13 cellular contexts compared by ENCODE assay signal in the genomic region with DNA sequence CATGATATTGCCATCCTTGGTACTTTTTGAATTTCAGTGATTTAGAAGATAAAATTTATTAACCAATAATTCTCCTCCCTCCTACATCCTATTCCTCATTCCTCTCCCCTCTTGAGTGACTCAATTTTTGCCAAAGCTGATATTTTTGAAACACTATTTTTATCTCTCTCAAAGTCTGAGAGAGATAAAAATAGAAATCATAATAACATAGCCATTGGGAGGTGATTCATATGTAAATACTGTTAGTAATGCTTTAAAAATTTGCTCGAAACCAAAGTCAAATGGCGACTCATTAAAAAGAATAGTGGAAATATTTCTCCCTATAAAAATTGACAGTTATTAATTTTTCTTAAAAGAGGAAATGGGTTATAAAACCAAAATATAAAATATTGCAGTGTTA.
DNase-seq lines count a peak whose midpoint lies in the region; ATAC-seq and TF ChIP-seq lines count a peak whose summit lies in the region.
"Had no signal": no experiment of that assay in that cellular context is flagged by ENCODE, and none has a peak within 500 bp of the region (broad histone marks: within the 10 kb centered on the region; RNA-seq: fewer than 3 reads in every experiment).

No MANE protein-coding gene starts in this region.

- no peak overlapping the region for H3K27ac Mint-ChIP-seq in activated CD4-positive, alpha-beta T cell treated with anti-CD3 and anti-CD28 coated beads for 36 hours
- H3K27ac Mint-ChIP-seq: T-helper 2 cell treated with Interferon-gamma antibody and Interleukin-4, amounts not matched to agents 5 μg/mL and 100 μg/mL, for 36 hours had no signal

- H3K4me2 ChIP-seq in HCT116 (ENCODE audit: low read length) = peak overlapping the region; percentile 63

- H3K9me3 Mint-ChIP-seq in activated CD4-positive, alpha-beta T cell treated with anti-CD3 and anti-CD28 coated beads for 36 hours (ENCODE audit: low read depth) = no peaks in the 10 kb centered on the region
- H3K9me3 Mint-ChIP-seq: T-helper 2 cell treated with Interferon-gamma antibody and Interleukin-4, amounts not matched to agents 5 μg/mL and 100 μg/mL, for 36 hours had no signal

- H3K9me2 ChIP-seq in HCT116 (ENCODE audit: insufficient read depth) = no peaks in the 10 kb centered on the region

- POLR2A ChIA-PET in HCT116 (lab: Charles Lee) = no interaction called here
- POLR2A ChIA-PET in activated CD4-positive, alpha-beta T cell treated with anti-CD3 and anti-CD28 coated beads for 36 hours (lab: Charles Lee) = no interaction called here

- DNase-seq in HCT116 (ENCODE audit: low read depth, low spot score) (no peak), astrocyte of the cerebellum (ENCODE audit: low read depth) (peak; percentile 29), foreskin melanocyte (peak; percentile 57), tibial artery (no peak), hypothalamus (lab: John Stamatoyannopoulos, UW) (no peak), D341Med (ENCODE audit: low spot score) (no peak), islet precursor cell (no peak)
- no peak for DNase-seq in activated CD4-positive, alpha-beta T cell treated with anti-CD3 and anti-CD28 coated beads for 36 hours
- DNase-seq: activated CD4-positive, alpha-beta T cell treated with anti-CD3 and anti-CD28 coated beads, Interleukin-2, amount 50 U/mL, for 4 hours; DND-41; right cardiac atrium had no signal

- intact Hi-C loops in HCT116 (cut with micrococcal nuclease) = loop anchor here (10.0 kb wide), 2 partner anchors 145 to 1685 kb away; no protein-coding TSS in a partner anchor
- intact Hi-C loops in tibial artery (cut with DNase I; ENCODE audit: low total_unique reads) = no loop called here
- intact Hi-C loops in activated CD4-positive, alpha-beta T cell treated with anti-CD3 and anti-CD28 coated beads for 36 hours (cut with DNase I, micrococcal nuclease) = no loop called here

- H3K79me2 ChIP-seq in HCT116 (ENCODE audit: insufficient read depth, low read length) = no peaks in the 10 kb centered on the region

- BruUV-seq in HCT116 (replicated peaks; lab: Mats Ljungman, UMichigan) = no TSS peak

- H4K20me1 ChIP-seq in HCT116 (ENCODE audit: insufficient read depth) = no peaks in the 10 kb centered on the region

- no peak for TF ChIP-seq POLR2A in HCT116 (IDR thresholded peaks at IDR 0.05; ENCODE audit: borderline replicate concordance, extremely low read depth, insufficient read depth, insufficient read length)

- H3K27me3 ChIP-seq in HCT116 (ENCODE audit: insufficient read depth, low read length) (no peaks in the 10 kb centered on the region), tibial artery (no peaks in the 10 kb centered on the region)
- H3K27me3 ChIP-seq: suprapubic skin had no signal

- no peaks in the 10 kb centered on the region for H3K9me3 ChIP-seq in HCT116 (ENCODE audit: control insufficient read depth in 1 of 2, insufficient read depth in 1 of 2, low read depth in 1 of 2, low read length in 2 of 2)
- H3K9me3 ChIP-seq in tibial artery = no peaks in the 10 kb centered on the region
- H3K9me3 ChIP-seq: suprapubic skin had no signal

- H3K27ac ChIP-seq in HCT116 (ENCODE audit: low read depth, low read length) (peak overlapping the region; percentile 55; the same call in 1 of the 2 replicates), tibial artery (peak overlapping the region; percentile 30 to 83)
- H3K27ac ChIP-seq: suprapubic skin had no signal

- no peaks in the 10 kb centered on the region for H3K4me1 Mint-ChIP-seq in activated CD4-positive, alpha-beta T cell treated with anti-CD3 and anti-CD28 coated beads for 36 hours

- CTCF ChIA-PET in HCT116 (lab: Charles Lee) = no interaction called here
- CTCF ChIA-PET in activated CD4-positive, alpha-beta T cell treated with anti-CD3 and anti-CD28 coated beads for 36 hours (lab: Charles Lee) = no interaction called here

- in situ Hi-C loops in astrocyte of the cerebellum (cut with HindIII; ENCODE audit: low sequenced_read_pairs) = no loop called here

- no peaks in the 10 kb centered on the region for H3K36me3 Mint-ChIP-seq in activated CD4-positive, alpha-beta T cell treated with anti-CD3 and anti-CD28 coated beads for 36 hours (ENCODE audit: low read depth)

- H3K4me1 ChIP-seq in HCT116 (ENCODE audit: control insufficient read depth in 1 of 2, insufficient read depth in 2 of 2, low read length in 2 of 2) (peaks cover 20 to 42% of the 10 kb centered on the region in 2 experiments), tibial artery (peaks cover 0 to 99% (median 46%) of the 10 kb centered on the region in 4 donors)
- H3K4me1 ChIP-seq: suprapubic skin had no signal

- ATAC-seq in HCT116 = no peak
- ATAC-seq in activated CD4-positive, alpha-beta T cell treated with anti-CD3 and anti-CD28 coated beads for 36 hours = no peak
- ATAC-seq: right cardiac atrium had no signal

- H3K36me3 ChIP-seq in HCT116 (ENCODE audit: control insufficient read depth in 1 of 2, insufficient read depth in 2 of 2, low read length in 2 of 2) = no peaks in the 10 kb centered on the region
- H3K36me3 ChIP-seq in tibial artery = no peaks in the 10 kb centered on the region
- H3K36me3 ChIP-seq: suprapubic skin had no signal

- peak overlapping the region in 1 of 2 experiments; percentile 8; a peak in 1 of 4 replicates for H3K4me3 ChIP-seq in HCT116 (replicated peaks in 1 of 2; ENCODE audit: low read depth in 1 of 2, low read length in 2 of 2)
- no peak overlapping the region for H3K4me3 ChIP-seq in astrocyte of the cerebellum (ENCODE audit: low read depth, low read length)
- no peak overlapping the region for H3K4me3 ChIP-seq in tibial artery
- H3K4me3 ChIP-seq: suprapubic skin had no signal

- H3K4me3 Mint-ChIP-seq in activated CD4-positive, alpha-beta T cell treated with anti-CD3 and anti-CD28 coated beads for 36 hours = no peak overlapping the region
- H3K4me3 Mint-ChIP-seq: T-helper 2 cell treated with Interferon-gamma antibody and Interleukin-4, amounts not matched to agents 5 μg/mL and 100 μg/mL, for 36 hours had no signal

- no peak overlapping the region for H2AFZ ChIP-seq in HCT116 (ENCODE audit: low read depth, low read length, poor library complexity, severe bottlenecking)

- TF ChIP-seq RAD21 in HCT116 (IDR thresholded peaks at IDR 0.05; ENCODE audit: low read depth) = no peak

- RAD21 ChIA-PET in HCT116 (lab: Charles Lee; ENCODE audit: low non-redundant PET in 1 of 2, low total read pairs in 2 of 2, uncharacterized antibody in 2 of 2, unreplicated experiment in 2 of 2) = no interaction called here

- H3K9ac ChIP-seq in HCT116 (ENCODE audit: low read length) = no peak overlapping the region; the same call in 1 of the 2 replicates

- TF ChIP-seq CTCF in HCT116 (IDR thresholded peaks at IDR 0.05 in 2 of 3, conservative IDR thresholded peaks at IDR 0.05 in 1 of 3; ENCODE audit: borderline replicate concordance in 1 of 3, insufficient read depth in 1 of 3, low read depth in 2 of 3, low read length in 2 of 3) (no peak), astrocyte of the cerebellum (IDR thresholded peaks at IDR 0.05; ENCODE audit: low read depth, low read length, missing control alignments) (no peak), tibial artery (IDR thresholded peaks at IDR 0.05) (no peak)

- no peaks in the 10 kb centered on the region for H3K27me3 Mint-ChIP-seq in activated CD4-positive, alpha-beta T cell treated with anti-CD3 and anti-CD28 coated beads for 36 hours

TF ChIP-seq in HCT116, 20 proteins besides CTCF, POLR2A, EP300 and RAD21:
- peak; percentile 83 for TF ChIP-seq JUND (IDR thresholded peaks at IDR 0.05)
- TF ChIP-seq SP1 (IDR thresholded peaks at IDR 0.05; ENCODE audit: low read depth) = peak; percentile 49
- TF ChIP-seq CBX3 (IDR thresholded peaks at IDR 0.05; ENCODE audit: low read depth) = no peak
- no peak; the same call in 1 of the 2 replicates for TF ChIP-seq SRF (IDR thresholded peaks at IDR 0.05; ENCODE audit: low read depth)
- TF ChIP-seq FOSL1 (IDR thresholded peaks at IDR 0.05; ENCODE audit: low read depth) = peak; percentile 85
- peak; percentile 68 for TF ChIP-seq CEBPB (IDR thresholded peaks at IDR 0.05; ENCODE audit: low read depth)
- no peak for TF ChIP-seq EZH2phosphoT487 (IDR thresholded peaks at IDR 0.05; ENCODE audit: borderline replicate concordance)
TF ChIP-seq in HCT116: peak in this region for 4.

Comparison
In these comparisons a context has a peak if more than half of its experiments do, and no peak if none do; other contexts are left out.
1. DNase-seq: peak in astrocyte of the cerebellum (single experiment) and foreskin melanocyte (single experiment); none in HCT116 (single experiment), tibial artery (0 of 2), hypothalamus (0 of 51), D341Med (single experiment), islet precursor cell (single experiment) and activated CD4-positive, alpha-beta T cell treated with anti-CD3 and anti-CD28 coated beads for 36 hours (single experiment).